Comparison of ENCODE assay signal across 24 cellular contexts in the genomic region with DNA sequence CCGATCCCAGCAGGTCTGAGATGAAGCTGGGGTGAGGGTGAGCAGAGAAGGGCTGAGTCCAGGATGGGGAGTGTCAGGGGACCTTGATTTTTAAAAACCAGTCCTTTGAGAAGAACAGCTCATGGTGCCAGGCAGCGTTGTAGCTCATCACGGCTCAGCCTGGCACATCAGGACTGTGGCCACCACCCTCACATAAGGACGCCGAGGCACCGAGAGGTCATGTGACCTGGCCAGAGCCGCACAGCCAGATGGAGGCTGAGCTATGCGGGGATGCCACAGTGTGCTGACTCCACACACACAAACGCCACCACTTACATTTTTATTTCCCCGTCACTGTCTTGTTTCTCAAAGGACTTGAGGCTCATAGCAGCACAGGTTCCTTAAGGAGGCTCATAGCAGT.
"Had no signal": no experiment of that assay in that cellular context is flagged by ENCODE, and none has a peak within 500 bp of the region (broad histone marks: within the 10 kb centered on the region; RNA-seq: fewer than 3 reads in every experiment).

No MANE protein-coding gene starts in this region.

- H3K9me3 ChIP-seq: colonic mucosa had no signal

- H3K4me1 ChIP-seq: colonic mucosa, left ventricle myocardium inferior, parathyroid adenoma, right atrium auricular region, upper lobe of left lung had no signal

- H3K36me3 ChIP-seq: colonic mucosa, left ventricle myocardium inferior, right atrium auricular region, upper lobe of left lung had no signal

- H3K4me3 ChIP-seq: colonic mucosa, dorsolateral prefrontal cortex, left ventricle myocardium inferior, right atrium auricular region, upper lobe of left lung had no signal

- H3K27ac Mint-ChIP-seq: activated naive CD4-positive, alpha-beta T cell treated with anti-CD3 and anti-CD28 coated beads, Interleukin-2, amount 50 U/mL, for 72 hours; activated T-helper 2 cell treated with anti-CD3 and anti-CD28 coated beads, Interferon-gamma antibody, Interleukin-2, Interleukin-4, amounts not matched to agents 10 μg/mL and 5 μg/mL and 100 μg/mL, durations not matched to agents 14 hours and 24 hours and 36 hours; mesothelial cell of epicardium; naive thymus-derived CD4-positive, alpha-beta T cell; T-helper 1 cell treated with Interleukin-12 subunit alpha and Interleukin-12 subunit beta and Interleukin-4 antibody, amounts not matched to agents 30 μg/mL and 1 μg/mL, for 36 hours had no signal

- H3K27me3 ChIP-seq: colonic mucosa, right atrium auricular region had no signal

- H3K36me3 Mint-ChIP-seq: mesothelial cell of epicardium had no signal

- H3K27ac ChIP-seq: colonic mucosa, dorsolateral prefrontal cortex, left ventricle myocardium inferior, parathyroid adenoma, right atrium auricular region, upper lobe of left lung, VCaP had no signal

- ATAC-seq: activated CD4-positive, CD25-positive, alpha-beta regulatory T cell treated with anti-CD3 and anti-CD28 coated beads, Interleukin-2, amount 50 U/mL, for 24 hours; activated naive CD4-positive, alpha-beta T cell treated with anti-CD3 and anti-CD28 coated beads, Interleukin-2, amount 50 U/mL, for 72 hours; activated T-cell treated with anti-CD3 and anti-CD28 coated beads, Interleukin-2, amount 50 U/mL, for 4 hours; naive thymus-derived CD4-positive, alpha-beta T cell had no signal

- DNase-seq: activated CD4-positive, alpha-beta T cell treated with anti-CD3 and anti-CD28 coated beads for 48 hours; activated CD4-positive, alpha-beta T cell treated with anti-CD3 and anti-CD28 coated beads, Interleukin-2, amount 50 U/mL, for 48 hours; activated CD8-positive, alpha-beta memory T cell treated with anti-CD3 and anti-CD28 coated beads, Interleukin-2, amount 50 U/mL, for 4 hours; activated T-cell treated with anti-CD3 and anti-CD28 coated beads, Interleukin-2, amount 50 U/mL, for 4 hours; colonic mucosa; dorsolateral prefrontal cortex; effector memory CD4-positive, alpha-beta T cell; left ventricle myocardium inferior; naive thymus-derived CD4-positive, alpha-beta T cell; nucleus accumbens; stimulated activated CD4-positive, alpha-beta T cell treated with anti-CD3 and anti-CD28 coated beads, Interleukin-15, amount 100 ng/mL, for 24 hours; stimulated activated CD4-positive, alpha-beta T cell treated with anti-CD3 and anti-CD28 coated beads, Interleukin-2, amount 100 ng/mL, for 24 hours; stimulated activated naive CD8-positive, alpha-beta T cell treated with anti-CD3 and anti-CD28 coated beads, Interleukin-15, Interleukin-2, amounts not matched to agents 100 U/mL and 50 U/mL, for 24 hours; SW 1271; T-helper 9 cell had no signal

- H3K4me1 Mint-ChIP-seq: mesothelial cell of epicardium had no signal

- H3K4me3 Mint-ChIP-seq: activated T-cell treated with anti-CD3 and anti-CD28 coated beads, Interleukin-2, amount 50 U/mL, for 4 hours; mesothelial cell of epicardium; naive thymus-derived CD4-positive, alpha-beta T cell; T-helper 1 cell treated with Interleukin-12 subunit alpha and Interleukin-12 subunit beta and Interleukin-4 antibody, amounts not matched to agents 30 μg/mL and 1 μg/mL, for 36 hours had no signal
